13 cellular contexts compared by ENCODE assay signal in the genomic region with DNA sequence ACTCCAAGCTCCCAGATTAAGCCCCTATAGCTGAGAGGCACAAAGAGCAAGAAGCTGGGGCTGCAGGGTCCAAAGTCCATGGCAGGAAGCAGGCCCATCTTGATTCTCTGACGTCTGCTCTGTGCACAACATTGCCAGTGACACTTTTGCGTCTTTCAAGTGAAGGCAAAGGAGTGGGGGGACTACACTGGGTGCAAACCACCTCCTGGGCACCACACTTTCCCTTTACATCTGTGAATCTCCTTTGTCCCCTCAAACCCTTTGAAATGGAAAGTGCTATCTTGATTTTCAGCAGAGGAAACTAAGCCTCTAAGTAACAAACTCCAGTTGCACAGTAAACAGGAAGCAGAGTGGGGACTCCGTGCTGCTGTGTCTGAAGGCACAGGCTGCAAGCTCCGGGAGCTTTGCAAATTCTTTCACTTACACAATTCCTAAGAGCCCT.
A peak's percentile ranks its signal among the peaks of the same experiment; 100 is the strongest.
DNase-seq lines count a peak whose midpoint lies in the region; ATAC-seq, FAIRE-seq and TF ChIP-seq lines count a peak whose summit lies in the region.
"Had no signal": no experiment of that assay in that cellular context is flagged by ENCODE, and none has a peak within 500 bp of the region (broad histone marks: within the 10 kb centered on the region; RNA-seq: fewer than 3 reads in every experiment).

No MANE protein-coding gene starts in this region.

- TF ChIP-seq CTCF in cardiac muscle cell (IDR thresholded peaks at IDR 0.05; ENCODE audit: low read depth, low read length) (no peak), left lung (IDR thresholded peaks at IDR 0.05) (no peak), type B pancreatic cell (conservative IDR thresholded peaks at IDR 0.05) (no peak)

- H3K9me3 ChIP-seq in cardiac muscle cell (ENCODE audit: low read depth) (no peaks in the 10 kb centered on the region), left lung (no peaks in the 10 kb centered on the region)
- H3K9me3 ChIP-seq: adrenal gland, BE2C had no signal

- DNase-seq in cardiac muscle cell (ENCODE audit: low read depth in 1 of 2, low spot score in 1 of 2) (peak in 1 of 2 donors; percentile 56), cardiac septum (ENCODE audit: low spot score) (no peak), left lung (no peak), type B pancreatic cell (ENCODE audit: extremely low spot score, unreplicated experiment) (no peak), RPMI8226 (no peak), kidney glomerular epithelial cell (lab: John Stamatoyannopoulos, UW) (no peak), urothelium cell line (ENCODE audit: low spot score) (no peak)
- DNase-seq: adrenal gland, BE2C, glutamatergic neuron, NCI-H187 had no signal

- H3K36me3 ChIP-seq in cardiac muscle cell (no peaks in the 10 kb centered on the region), left lung (no peaks in the 10 kb centered on the region)
- H3K36me3 ChIP-seq: adrenal gland, BE2C had no signal

- H3K27ac Mint-ChIP-seq in activated T-helper 17 cell treated with anti-CD3 and anti-CD28 coated beads, Interleukin-2, amount 50 U/mL, for 72 hours = no peak overlapping the region
- peak overlapping the region; percentile 78 for H3K27ac Mint-ChIP-seq in type B pancreatic cell

- intact Hi-C loops in cardiac septum (cut with DNase I) = no loop called here
- intact Hi-C loops in left lung (cut with DNase I) = no loop called here

- H3K27me3 Mint-ChIP-seq in activated T-helper 17 cell treated with anti-CD3 and anti-CD28 coated beads, Interleukin-2, amount 50 U/mL, for 72 hours = no peaks in the 10 kb centered on the region
- H3K27me3 Mint-ChIP-seq in type B pancreatic cell = no peaks in the 10 kb centered on the region

- FAIRE-seq in urothelium cell line (lab: Jason Lieb, UNC) = no peak

- H3K4me3 ChIP-seq in cardiac muscle cell (no peak overlapping the region), left lung (no peak overlapping the region)
- H3K4me3 ChIP-seq: skin epidermis had no signal

- H3K27ac ChIP-seq in cardiac muscle cell = peak overlapping the region; percentile 33
- no peak overlapping the region for H3K27ac ChIP-seq in left lung

- H3K4me1 ChIP-seq in cardiac muscle cell (ENCODE audit: low read depth) = peaks cover 16% of the 10 kb centered on the region
- H3K4me1 ChIP-seq in left lung = peaks cover 0 to 6% of the 10 kb centered on the region in 2 donors
- H3K4me1 ChIP-seq: BE2C had no signal

- peaks cover 11% of the 10 kb centered on the region for H3K9me3 Mint-ChIP-seq in activated T-helper 17 cell treated with anti-CD3 and anti-CD28 coated beads, Interleukin-2, amount 50 U/mL, for 72 hours
- peaks cover 6% of the 10 kb centered on the region for H3K9me3 Mint-ChIP-seq in type B pancreatic cell

- ATAC-seq in activated T-helper 17 cell treated with anti-CD3 and anti-CD28 coated beads, Interleukin-2, amount 50 U/mL, for 72 hours (replicated peaks) = no peak
- ATAC-seq in left lung = peak; percentile 73

- H3K27me3 ChIP-seq in cardiac muscle cell (no peaks in the 10 kb centered on the region), left lung (no peaks in the 10 kb centered on the region)
- H3K27me3 ChIP-seq: adrenal gland, BE2C had no signal

- H3K36me3 Mint-ChIP-seq in activated T-helper 17 cell treated with anti-CD3 and anti-CD28 coated beads, Interleukin-2, amount 50 U/mL, for 72 hours (ENCODE audit: low read depth) = no peaks in the 10 kb centered on the region
- peaks cover 12% of the 10 kb centered on the region for H3K36me3 Mint-ChIP-seq in type B pancreatic cell

- no peaks in the 10 kb centered on the region for H3K4me1 Mint-ChIP-seq in activated T-helper 17 cell treated with anti-CD3 and anti-CD28 coated beads, Interleukin-2, amount 50 U/mL, for 72 hours
- peaks cover 34% of the 10 kb centered on the region for H3K4me1 Mint-ChIP-seq in type B pancreatic cell (ENCODE audit: unreplicated experiment)

- H3K4me3 Mint-ChIP-seq in activated T-helper 17 cell treated with anti-CD3 and anti-CD28 coated beads, Interleukin-2, amount 50 U/mL, for 72 hours = peak overlapping the region; percentile 26
- peak overlapping the region; percentile 65 for H3K4me3 Mint-ChIP-seq in type B pancreatic cell
